1 cellular context compared by ENCODE assay signal in genomic region chr3:177838951-177839350, GRCh38.
TF ChIP-seq lines count a peak whose summit lies in the region.

No MANE protein-coding gene starts in this region.

TF ChIP-seq in K562, 482 proteins besides CTCF, POLR2A, EP300 and RAD21 (continued from another document):
- no peak for TF ChIP-seq MNT (conservative IDR thresholded peaks at IDR 0.05)
- no peak for TF ChIP-seq MBD2 (IDR thresholded peaks at IDR 0.05; ENCODE audit: borderline replicate concordance, low read depth)
- TF ChIP-seq, protein P1, sequence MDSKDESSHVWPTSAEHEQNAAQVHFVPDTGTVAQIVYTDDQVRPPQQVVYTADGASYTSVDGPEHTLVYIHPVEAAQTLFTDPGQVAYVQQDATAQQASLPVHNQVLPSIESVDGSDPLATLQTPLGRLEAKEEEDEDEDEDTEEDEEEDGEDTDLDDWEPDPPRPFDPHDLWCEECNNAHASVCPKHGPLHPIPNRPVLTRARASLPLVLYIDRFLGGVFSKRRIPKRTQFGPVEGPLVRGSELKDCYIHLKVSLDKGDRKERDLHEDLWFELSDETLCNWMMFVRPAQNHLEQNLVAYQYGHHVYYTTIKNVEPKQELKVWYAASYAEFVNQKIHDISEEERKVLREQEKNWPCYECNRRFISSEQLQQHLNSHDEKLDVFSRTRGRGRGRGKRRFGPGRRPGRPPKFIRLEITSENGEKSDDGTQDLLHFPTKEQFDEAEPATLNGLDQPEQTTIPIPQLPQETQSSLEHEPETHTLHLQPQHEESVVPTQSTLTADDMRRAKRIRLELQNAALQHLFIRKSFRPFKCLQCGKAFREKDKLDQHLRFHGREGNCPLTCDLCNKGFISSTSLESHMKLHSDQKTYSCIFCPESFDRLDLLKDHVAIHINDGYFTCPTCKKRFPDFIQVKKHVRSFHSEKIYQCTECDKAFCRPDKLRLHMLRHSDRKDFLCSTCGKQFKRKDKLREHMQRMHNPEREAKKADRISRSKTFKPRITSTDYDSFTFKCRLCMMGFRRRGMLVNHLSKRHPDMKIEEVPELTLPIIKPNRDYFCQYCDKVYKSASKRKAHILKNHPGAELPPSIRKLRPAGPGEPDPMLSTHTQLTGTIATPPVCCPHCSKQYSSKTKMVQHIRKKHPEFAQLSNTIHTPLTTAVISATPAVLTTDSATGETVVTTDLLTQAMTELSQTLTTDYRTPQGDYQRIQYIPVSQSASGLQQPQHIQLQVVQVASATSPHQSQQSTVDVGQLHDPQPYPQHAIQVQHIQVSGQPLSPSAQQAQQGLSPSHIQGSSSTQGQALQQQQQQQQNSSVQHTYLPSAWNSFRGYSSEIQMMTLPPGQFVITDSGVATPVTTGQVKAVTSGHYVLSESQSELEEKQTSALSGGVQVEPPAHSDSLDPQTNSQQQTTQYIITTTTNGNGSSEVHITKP (IDR thresholded peaks at IDR 0.05; ENCODE audit: partially characterized antibody): no peak
- TF ChIP-seq CBFA2T2 (conservative IDR thresholded peaks at IDR 0.05): peak; percentile 52
- TF ChIP-seq ZC3H4 (CRISPR knock-in tag; IDR thresholded peaks at IDR 0.05; ENCODE audit: borderline replicate concordance): no peak
- TF ChIP-seq SMC3 (conservative IDR thresholded peaks at IDR 0.05; ENCODE audit: insufficient read depth, low read depth, low read length): no peak
- TF ChIP-seq CHD1 (IDR thresholded peaks at IDR 0.05; ENCODE audit: low read length): no peak
- no peak for TF ChIP-seq ZNF449 (CRISPR knock-in tag; IDR thresholded peaks at IDR 0.05)
- peak; percentile 39; the same call in 1 of the 2 replicates for TF ChIP-seq TAL1 (IDR thresholded peaks at IDR 0.05)
- TF ChIP-seq ZNF766 (CRISPR knock-in tag; conservative IDR thresholded peaks at IDR 0.05): no peak
- peak; percentile 79 for TF ChIP-seq CBFA2T3 (IDR thresholded peaks at IDR 0.05)
- TF ChIP-seq ZNF644 (tag; IDR thresholded peaks at IDR 0.05; ENCODE audit: low read depth): no peak
- no peak for TF ChIP-seq EP400 (IDR thresholded peaks at IDR 0.05)
- TF ChIP-seq NCOR1 (IDR thresholded peaks at IDR 0.05): peak; percentile 40
- no peak for TF ChIP-seq NCOA2 (IDR thresholded peaks at IDR 0.05; ENCODE audit: partially characterized antibody in 2 of 2)
- TF ChIP-seq ZNF408 (CRISPR knock-in tag; IDR thresholded peaks at IDR 0.05; ENCODE audit: low read depth): no peak
